Comparison of ENCODE assay signal across 1 cellular context in the genomic region with DNA sequence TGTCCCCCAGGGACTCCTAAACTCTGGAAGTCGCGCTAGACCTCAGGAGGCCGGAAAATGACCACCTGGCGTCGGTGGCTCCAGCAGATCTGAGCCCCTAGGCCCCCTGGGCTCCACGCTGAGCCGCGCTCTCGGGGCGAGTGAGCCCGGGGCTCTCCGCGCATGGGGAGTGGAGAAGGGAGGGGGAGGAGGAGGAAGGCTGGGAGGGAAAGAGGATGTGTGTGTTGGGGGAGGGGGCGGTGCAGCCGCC.
A peak's percentile ranks its signal among the peaks of the same experiment; 100 is the strongest.
TF ChIP-seq lines count a peak whose summit lies in the region.

No MANE protein-coding gene starts in this region.

TF ChIP-seq in K562, 482 proteins besides CTCF, POLR2A, EP300 and RAD21 (continued from another document and continues in another):
- TF ChIP-seq ZFP91 (CRISPR knock-in tag; IDR thresholded peaks at IDR 0.05): no peak
- peak; percentile 70 for TF ChIP-seq ETV1 (tag; conservative IDR thresholded peaks at IDR 0.05; ENCODE audit: low read depth)
- no peak for TF ChIP-seq SRF (CRISPR knock-in tag; IDR thresholded peaks at IDR 0.05)
- no peak for TF ChIP-seq CREB3L1 (IDR thresholded peaks at IDR 0.05; ENCODE audit: borderline replicate concordance, low read depth)
- no peak for TF ChIP-seq NEUROD1 (IDR thresholded peaks at IDR 0.05; ENCODE audit: borderline replicate concordance, low read depth, low read length, partially characterized antibody)
- TF ChIP-seq TCF7 (IDR thresholded peaks at IDR 0.05; ENCODE audit: borderline replicate concordance): no peak
- 0 out of 2 replicates have a peak, but pooled peaks have one; percentile 51 for TF ChIP-seq PTBP1 (IDR thresholded peaks at IDR 0.05; ENCODE audit: low read depth, low read length)
- no peak for TF ChIP-seq TSC22D4 (tag; IDR thresholded peaks at IDR 0.05)
- no peak for TF ChIP-seq DIDO1 (tag; IDR thresholded peaks at IDR 0.05; ENCODE audit: low read depth)
- no peak for TF ChIP-seq GABPB1 (CRISPR knock-in tag; IDR thresholded peaks at IDR 0.05)
- TF ChIP-seq MAZ (CRISPR knock-in tag; conservative IDR thresholded peaks at IDR 0.05 in 1 of 2, IDR thresholded peaks at IDR 0.05 in 1 of 2): peak; percentile 87
- TF ChIP-seq, protein P1, sequence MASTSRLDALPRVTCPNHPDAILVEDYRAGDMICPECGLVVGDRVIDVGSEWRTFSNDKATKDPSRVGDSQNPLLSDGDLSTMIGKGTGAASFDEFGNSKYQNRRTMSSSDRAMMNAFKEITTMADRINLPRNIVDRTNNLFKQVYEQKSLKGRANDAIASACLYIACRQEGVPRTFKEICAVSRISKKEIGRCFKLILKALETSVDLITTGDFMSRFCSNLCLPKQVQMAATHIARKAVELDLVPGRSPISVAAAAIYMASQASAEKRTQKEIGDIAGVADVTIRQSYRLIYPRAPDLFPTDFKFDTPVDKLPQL (IDR thresholded peaks at IDR 0.05; ENCODE audit: extremely low read depth, insufficient read length): no peak
- no peak for TF ChIP-seq FIP1L1 (IDR thresholded peaks at IDR 0.05; ENCODE audit: low read depth, low read length, poor library complexity, severe bottlenecking)
- TF ChIP-seq KDM1A (IDR thresholded peaks at IDR 0.05): peak in 1 of 2 experiments; percentile 88; a peak in 2 of 4 replicates
- no peak for TF ChIP-seq CBX8 (IDR thresholded peaks at IDR 0.05; ENCODE audit: borderline replicate concordance, extremely low read depth, low read depth, low read length, poor library complexity, severe bottlenecking)
- TF ChIP-seq SETDB1 (IDR thresholded peaks at IDR 0.05; ENCODE audit: low read length): no peak
- TF ChIP-seq, protein P2, sequence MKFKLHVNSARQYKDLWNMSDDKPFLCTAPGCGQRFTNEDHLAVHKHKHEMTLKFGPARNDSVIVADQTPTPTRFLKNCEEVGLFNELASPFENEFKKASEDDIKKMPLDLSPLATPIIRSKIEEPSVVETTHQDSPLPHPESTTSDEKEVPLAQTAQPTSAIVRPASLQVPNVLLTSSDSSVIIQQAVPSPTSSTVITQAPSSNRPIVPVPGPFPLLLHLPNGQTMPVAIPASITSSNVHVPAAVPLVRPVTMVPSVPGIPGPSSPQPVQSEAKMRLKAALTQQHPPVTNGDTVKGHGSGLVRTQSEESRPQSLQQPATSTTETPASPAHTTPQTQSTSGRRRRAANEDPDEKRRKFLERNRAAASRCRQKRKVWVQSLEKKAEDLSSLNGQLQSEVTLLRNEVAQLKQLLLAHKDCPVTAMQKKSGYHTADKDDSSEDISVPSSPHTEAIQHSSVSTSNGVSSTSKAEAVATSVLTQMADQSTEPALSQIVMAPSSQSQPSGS (CRISPR knock-in tag; IDR thresholded peaks at IDR 0.05): no peak
- TF ChIP-seq ZNF57 (CRISPR knock-in tag; IDR thresholded peaks at IDR 0.05): no peak
- no peak; the same call in 1 of the 2 replicates for TF ChIP-seq FOXK1 (CRISPR knock-in tag; IDR thresholded peaks at IDR 0.05; ENCODE audit: borderline replicate concordance)
- no peak for TF ChIP-seq JUNB (CRISPR knock-in tag; conservative IDR thresholded peaks at IDR 0.05)
- TF ChIP-seq PHF21A (IDR thresholded peaks at IDR 0.05; ENCODE audit: borderline replicate concordance, low read depth): no peak
- no peak for TF ChIP-seq CREBBP (IDR thresholded peaks at IDR 0.05; ENCODE audit: low read depth, low read length)
- TF ChIP-seq, protein P3, sequence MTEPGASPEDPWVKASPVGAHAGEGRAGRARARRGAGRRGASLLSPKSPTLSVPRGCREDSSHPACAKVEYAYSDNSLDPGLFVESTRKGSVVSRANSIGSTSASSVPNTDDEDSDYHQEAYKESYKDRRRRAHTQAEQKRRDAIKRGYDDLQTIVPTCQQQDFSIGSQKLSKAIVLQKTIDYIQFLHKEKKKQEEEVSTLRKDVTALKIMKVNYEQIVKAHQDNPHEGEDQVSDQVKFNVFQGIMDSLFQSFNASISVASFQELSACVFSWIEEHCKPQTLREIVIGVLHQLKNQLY (CRISPR knock-in tag; conservative IDR thresholded peaks at IDR 0.05): no peak
- no peak for TF ChIP-seq PKNOX1 (IDR thresholded peaks at IDR 0.05)
- no peak for TF ChIP-seq TAF1 (IDR thresholded peaks at IDR 0.05; ENCODE audit: control insufficient read depth, extremely low read depth, insufficient read depth, low read length, severe bottlenecking)
- TF ChIP-seq SOX6 (IDR thresholded peaks at IDR 0.05): no peak
- TF ChIP-seq PRMT5 (CRISPR knock-in tag; IDR thresholded peaks at IDR 0.05): no peak
- no peak for TF ChIP-seq SMARCA5 (IDR thresholded peaks at IDR 0.05)
- TF ChIP-seq ZNF699 (CRISPR knock-in tag; IDR thresholded peaks at IDR 0.05; ENCODE audit: insufficient replicate concordance): no peak
- TF ChIP-seq, protein P4, sequence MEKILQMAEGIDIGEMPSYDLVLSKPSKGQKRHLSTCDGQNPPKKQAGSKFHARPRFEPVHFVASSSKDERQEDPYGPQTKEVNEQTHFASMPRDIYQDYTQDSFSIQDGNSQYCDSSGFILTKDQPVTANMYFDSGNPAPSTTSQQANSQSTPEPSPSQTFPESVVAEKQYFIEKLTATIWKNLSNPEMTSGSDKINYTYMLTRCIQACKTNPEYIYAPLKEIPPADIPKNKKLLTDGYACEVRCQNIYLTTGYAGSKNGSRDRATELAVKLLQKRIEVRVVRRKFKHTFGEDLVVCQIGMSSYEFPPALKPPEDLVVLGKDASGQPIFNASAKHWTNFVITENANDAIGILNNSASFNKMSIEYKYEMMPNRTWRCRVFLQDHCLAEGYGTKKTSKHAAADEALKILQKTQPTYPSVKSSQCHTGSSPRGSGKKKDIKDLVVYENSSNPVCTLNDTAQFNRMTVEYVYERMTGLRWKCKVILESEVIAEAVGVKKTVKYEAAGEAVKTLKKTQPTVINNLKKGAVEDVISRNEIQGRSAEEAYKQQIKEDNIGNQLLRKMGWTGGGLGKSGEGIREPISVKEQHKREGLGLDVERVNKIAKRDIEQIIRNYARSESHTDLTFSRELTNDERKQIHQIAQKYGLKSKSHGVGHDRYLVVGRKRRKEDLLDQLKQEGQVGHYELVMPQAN (IDR thresholded peaks at IDR 0.05; ENCODE audit: borderline replicate concordance): no peak
- TF ChIP-seq ZBTB7A (IDR thresholded peaks at IDR 0.05; ENCODE audit: borderline replicate concordance, control insufficient read depth, low read depth, low read length): peak; percentile 77; the same call in 1 of the 2 replicates
- no peak for TF ChIP-seq RBFOX2 (IDR thresholded peaks at IDR 0.05; ENCODE audit: low read depth, low read length)
- no peak for TF ChIP-seq ZSCAN29 (IDR thresholded peaks at IDR 0.05)
- TF ChIP-seq ZNF589 (CRISPR knock-in tag; IDR thresholded peaks at IDR 0.05; ENCODE audit: low read depth): 0 out of 2 replicates have a peak, but pooled peaks have one; percentile 73
- no peak for TF ChIP-seq PHF20 (IDR thresholded peaks at IDR 0.05; ENCODE audit: partially characterized antibody)
- TF ChIP-seq, protein P5, sequence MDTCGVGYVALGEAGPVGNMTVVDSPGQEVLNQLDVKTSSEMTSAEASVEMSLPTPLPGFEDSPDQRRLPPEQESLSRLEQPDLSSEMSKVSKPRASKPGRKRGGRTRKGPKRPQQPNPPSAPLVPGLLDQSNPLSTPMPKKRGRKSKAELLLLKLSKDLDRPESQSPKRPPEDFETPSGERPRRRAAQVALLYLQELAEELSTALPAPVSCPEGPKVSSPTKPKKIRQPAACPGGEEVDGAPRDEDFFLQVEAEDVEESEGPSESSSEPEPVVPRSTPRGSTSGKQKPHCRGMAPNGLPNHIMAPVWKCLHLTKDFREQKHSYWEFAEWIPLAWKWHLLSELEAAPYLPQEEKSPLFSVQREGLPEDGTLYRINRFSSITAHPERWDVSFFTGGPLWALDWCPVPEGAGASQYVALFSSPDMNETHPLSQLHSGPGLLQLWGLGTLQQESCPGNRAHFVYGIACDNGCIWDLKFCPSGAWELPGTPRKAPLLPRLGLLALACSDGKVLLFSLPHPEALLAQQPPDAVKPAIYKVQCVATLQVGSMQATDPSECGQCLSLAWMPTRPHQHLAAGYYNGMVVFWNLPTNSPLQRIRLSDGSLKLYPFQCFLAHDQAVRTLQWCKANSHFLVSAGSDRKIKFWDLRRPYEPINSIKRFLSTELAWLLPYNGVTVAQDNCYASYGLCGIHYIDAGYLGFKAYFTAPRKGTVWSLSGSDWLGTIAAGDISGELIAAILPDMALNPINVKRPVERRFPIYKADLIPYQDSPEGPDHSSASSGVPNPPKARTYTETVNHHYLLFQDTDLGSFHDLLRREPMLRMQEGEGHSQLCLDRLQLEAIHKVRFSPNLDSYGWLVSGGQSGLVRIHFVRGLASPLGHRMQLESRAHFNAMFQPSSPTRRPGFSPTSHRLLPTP (IDR thresholded peaks at IDR 0.05; ENCODE audit: borderline replicate concordance, extremely low read depth, insufficient read length): no peak
- TF ChIP-seq DDX20 (tag; IDR thresholded peaks at IDR 0.05; ENCODE audit: low read depth): no peak
- no peak; the same call in 1 of the 2 replicates for TF ChIP-seq ZNF444 (CRISPR knock-in tag; IDR thresholded peaks at IDR 0.05)
- 0 out of 2 replicates have a peak, but pooled peaks have one; percentile 5 for TF ChIP-seq HMGXB4 (CRISPR knock-in tag; IDR thresholded peaks at IDR 0.05)
- TF ChIP-seq, protein P6, sequence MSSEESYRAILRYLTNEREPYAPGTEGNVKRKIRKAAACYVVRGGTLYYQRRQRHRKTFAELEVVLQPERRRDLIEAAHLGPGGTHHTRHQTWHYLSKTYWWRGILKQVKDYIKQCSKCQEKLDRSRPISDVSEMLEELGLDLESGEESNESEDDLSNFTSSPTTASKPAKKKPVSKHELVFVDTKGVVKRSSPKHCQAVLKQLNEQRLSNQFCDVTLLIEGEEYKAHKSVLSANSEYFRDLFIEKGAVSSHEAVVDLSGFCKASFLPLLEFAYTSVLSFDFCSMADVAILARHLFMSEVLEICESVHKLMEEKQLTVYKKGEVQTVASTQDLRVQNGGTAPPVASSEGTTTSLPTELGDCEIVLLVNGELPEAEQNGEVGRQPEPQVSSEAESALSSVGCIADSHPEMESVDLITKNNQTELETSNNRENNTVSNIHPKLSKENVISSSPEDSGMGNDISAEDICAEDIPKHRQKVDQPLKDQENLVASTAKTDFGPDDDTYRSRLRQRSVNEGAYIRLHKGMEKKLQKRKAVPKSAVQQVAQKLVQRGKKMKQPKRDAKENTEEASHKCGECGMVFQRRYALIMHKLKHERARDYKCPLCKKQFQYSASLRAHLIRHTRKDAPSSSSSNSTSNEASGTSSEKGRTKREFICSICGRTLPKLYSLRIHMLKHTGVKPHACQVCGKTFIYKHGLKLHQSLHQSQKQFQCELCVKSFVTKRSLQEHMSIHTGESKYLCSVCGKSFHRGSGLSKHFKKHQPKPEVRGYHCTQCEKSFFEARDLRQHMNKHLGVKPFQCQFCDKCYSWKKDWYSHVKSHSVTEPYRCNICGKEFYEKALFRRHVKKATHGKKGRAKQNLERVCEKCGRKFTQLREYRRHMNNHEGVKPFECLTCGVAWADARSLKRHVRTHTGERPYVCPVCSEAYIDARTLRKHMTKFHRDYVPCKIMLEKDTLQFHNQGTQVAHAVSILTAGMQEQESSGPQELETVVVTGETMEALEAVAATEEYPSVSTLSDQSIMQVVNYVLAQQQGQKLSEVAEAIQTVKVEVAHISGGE (CRISPR knock-in tag; IDR thresholded peaks at IDR 0.05): no peak
- TF ChIP-seq ZNF449 (CRISPR knock-in tag; IDR thresholded peaks at IDR 0.05): no peak
